1 cellular context compared by ENCODE assay signal in genomic region chr10:95280637-95281036, GRCh38.
TF ChIP-seq lines count a peak whose summit lies in the region.

No MANE protein-coding gene starts in this region.

TF ChIP-seq in endothelial cell of umbilical vein, 7 proteins besides CTCF, POLR2A, EP300 and RAD21 (continued from another document):
- TF ChIP-seq, protein P1, sequence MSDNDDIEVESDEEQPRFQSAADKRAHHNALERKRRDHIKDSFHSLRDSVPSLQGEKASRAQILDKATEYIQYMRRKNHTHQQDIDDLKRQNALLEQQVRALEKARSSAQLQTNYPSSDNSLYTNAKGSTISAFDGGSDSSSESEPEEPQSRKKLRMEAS (IDR thresholded peaks at IDR 0.05; ENCODE audit: insufficient read depth, insufficient read length), result no peak
- no peak for TF ChIP-seq FOS (IDR thresholded peaks at IDR 0.05; ENCODE audit: borderline replicate concordance, insufficient read depth, low read length)
- TF ChIP-seq EZH2 (IDR thresholded peaks at IDR 0.05; ENCODE audit: borderline replicate concordance, low read depth, low read length, severe bottlenecking), result no peak
- no peak for TF ChIP-seq MYC (IDR thresholded peaks at IDR 0.05; ENCODE audit: low read depth, low read length)
- no peak for TF ChIP-seq POLR2AphosphoS5 (IDR thresholded peaks at IDR 0.05; ENCODE audit: insufficient read depth, low read depth, low read length)
- TF ChIP-seq GATA2 (IDR thresholded peaks at IDR 0.05; ENCODE audit: insufficient read depth, insufficient read length, low read depth, low read length), result no peak
